In genomic region chr5:43300112-43300511, GRCh38 we compare ENCODE assay signal across 10 cellular contexts. TPM values are rescaled to one million over a fixed set of nuclear protein-coding genes. Genes with fewer than 3 reads are reported as not detected.
DNase-seq lines count a peak whose midpoint lies in the region; ATAC-seq, FAIRE-seq and TF ChIP-seq lines count a peak whose summit lies in the region.
"Had no signal": no experiment of that assay in that cellular context is flagged by ENCODE, and none has a peak within 500 bp of the region (broad histone marks: within the 10 kb centered on the region; RNA-seq: fewer than 3 reads in every experiment).

No MANE protein-coding gene starts in this region.

- TF ChIP-seq POLR2A in HepG2 (IDR thresholded peaks at IDR 0.05; ENCODE audit: insufficient read depth in 1 of 2, low read depth in 2 of 2, low read length in 2 of 2) (no peak), right lobe of liver (IDR thresholded peaks at IDR 0.05) (no peak)

- H2AFZ ChIP-seq in HepG2 (ENCODE audit: low read length) (no peak overlapping the region), Loucy (ENCODE audit: low read length) (no peak overlapping the region), trophoblast cell (ENCODE audit: insufficient read depth, low read length, poor library complexity) (no peak overlapping the region)

- no peaks in the 10 kb centered on the region; the same call in 1 of the 2 replicates for H3F3A ChIP-seq in Loucy (ENCODE audit: low read depth)

- H4K91ac ChIP-seq in trophoblast cell (ENCODE audit: low read depth, low read length): no peak overlapping the region

- H2AK5ac ChIP-seq in trophoblast cell (ENCODE audit: low read length): no peak overlapping the region

- H3K4me3 ChIP-seq in HepG2 (replicated peaks in 1 of 3; ENCODE audit: insufficient read depth in 1 of 3, low read depth in 2 of 3, low read length in 3 of 3): no peak overlapping the region
- no peak overlapping the region for H3K4me3 ChIP-seq in right lobe of liver
- H3K4me3 ChIP-seq in Loucy (ENCODE audit: low read length, poor library complexity, severe bottlenecking): peak overlapping the region; percentile 88
- H3K4me3 ChIP-seq in trophoblast cell (ENCODE audit: low read depth, low read length): no peak overlapping the region
- no peak overlapping the region for H3K4me3 ChIP-seq in HAP-1

- TF ChIP-seq CTCF in HepG2 (CRISPR knock-in tag; IDR thresholded peaks at IDR 0.05): no peak
- no peak for TF ChIP-seq CTCF in right lobe of liver (IDR thresholded peaks at IDR 0.05)
- TF ChIP-seq CTCF in Loucy (conservative IDR thresholded peaks at IDR 0.05; ENCODE audit: low read length): no peak

- TF ChIP-seq RAD21 in HepG2 (CRISPR knock-in tag; IDR thresholded peaks at IDR 0.05): no peak

- 100% methylated on average over 1 of the region's 1 CpG for WGBS in HepG2 (ENCODE audit: low lambda C conversion rate)
- WGBS in right lobe of liver (ENCODE audit: insufficient coverage, low coverage, low lambda C conversion rate, missing lambda C conversion rate): 54% methylated on average over 1 of the region's 1 CpG
- WGBS in trophoblast cell (ENCODE audit: extremely low coverage, insufficient coverage, insufficient read length): no CpG with 5 or more reads among the region's 1 CpG

- BruUV-seq in HepG2 (replicated peaks; lab: Mats Ljungman, UMichigan): no TSS peak

- H3K27me3 ChIP-seq in HepG2 (ENCODE audit: control insufficient read depth in 1 of 2, insufficient read depth in 2 of 2, low read length in 2 of 2) (no peaks in the 10 kb centered on the region), right lobe of liver (no peaks in the 10 kb centered on the region), Loucy (ENCODE audit: insufficient read depth, low read length, poor library complexity, severe bottlenecking) (no peaks in the 10 kb centered on the region), trophoblast cell (ENCODE audit: insufficient read depth, low read length) (no peaks in the 10 kb centered on the region), HAP-1 (ENCODE audit: low read depth) (no peaks in the 10 kb centered on the region)

- H2BK120ac ChIP-seq in trophoblast cell (ENCODE audit: insufficient read depth, low read length, poor library complexity): no peak overlapping the region

- CTCF ChIA-PET in HepG2 (lab: Yijun Ruan, JAX; ENCODE audit: low intra/inter-chr PET ratio, low total read pairs): no interaction called here

- no peaks in the 10 kb centered on the region for H3K9me2 ChIP-seq in Loucy (replicated peaks; ENCODE audit: low read depth, low read length)

- DNase-seq in HepG2 (ENCODE audit: low spot score) (no peak), right lobe of liver (no peak), trophoblast cell (no peak), HAP-1 (ENCODE audit: low spot score in 2 of 2) (no peak)
- DNase-seq: Caco-2; CD8-positive, alpha-beta memory T cell; GF-D8 had no signal

- H3K27ac ChIP-seq in HepG2 (ENCODE audit: extremely low read length, insufficient read depth, low read length) (no peak overlapping the region), right lobe of liver (no peak overlapping the region), trophoblast cell (ENCODE audit: low read depth, low read length) (no peak overlapping the region)

- H3K14ac ChIP-seq in trophoblast cell (ENCODE audit: low read length): no peak overlapping the region

- H3K23ac ChIP-seq in trophoblast cell (ENCODE audit: low read length): no peak overlapping the region

- H4K12ac ChIP-seq in trophoblast cell (ENCODE audit: low read depth, low read length): no peak overlapping the region

- no peaks in the 10 kb centered on the region for H3K9me3 ChIP-seq in HepG2 (ENCODE audit: low read length)
- H3K9me3 ChIP-seq in right lobe of liver: no peaks in the 10 kb centered on the region
- no peaks in the 10 kb centered on the region for H3K9me3 ChIP-seq in Loucy (ENCODE audit: insufficient read depth, low read depth, low read length)
- H3K9me3 ChIP-seq in trophoblast cell (ENCODE audit: insufficient read depth, low read depth, low read length): no peaks in the 10 kb centered on the region
- H3K9me3 ChIP-seq in HAP-1: no peaks in the 10 kb centered on the region
- H3K9me3 ChIP-seq: Caco-2 had no signal

- H3K79me1 ChIP-seq in trophoblast cell (ENCODE audit: low read length): no peaks in the 10 kb centered on the region

- H3K4me2 ChIP-seq in HepG2 (ENCODE audit: low read depth, low read length) (no peak overlapping the region), Loucy (ENCODE audit: low read depth, low read length, poor library complexity, severe bottlenecking) (peak overlapping the region; percentile 98), trophoblast cell (ENCODE audit: low read length) (no peak overlapping the region)

- H3K79me2 ChIP-seq in HepG2 (ENCODE audit: insufficient read depth, low read length): peaks cover 89% of the 10 kb centered on the region
- H3K79me2 ChIP-seq in Loucy (ENCODE audit: insufficient read depth, low read length): peaks cover 100% of the 10 kb centered on the region
- peaks cover 4% of the 10 kb centered on the region for H3K79me2 ChIP-seq in trophoblast cell (ENCODE audit: control insufficient read depth, insufficient read depth, low read length, poor library complexity)

- H3K4me1 ChIP-seq in HepG2 (ENCODE audit: insufficient read depth, low read length) (peaks cover 54% of the 10 kb centered on the region), right lobe of liver (peaks cover 0 to 30% (median 0%) of the 10 kb centered on the region in 4 donors), Loucy (ENCODE audit: insufficient read depth, low read length, poor library complexity, severe bottlenecking) (peaks cover 60% of the 10 kb centered on the region), trophoblast cell (ENCODE audit: control insufficient read depth in 1 of 2, insufficient read depth in 2 of 2, low read length in 2 of 2) (no peaks in the 10 kb centered on the region), HAP-1 (no peaks in the 10 kb centered on the region)

- H3K9ac ChIP-seq in HepG2 (ENCODE audit: insufficient read depth, low read depth, low read length): no peak overlapping the region
- no peak overlapping the region for H3K9ac ChIP-seq in Loucy (ENCODE audit: low read depth, low read length, poor library complexity, severe bottlenecking)
- H3K9ac ChIP-seq in trophoblast cell (ENCODE audit: low read length): no peak overlapping the region

- no peak overlapping the region for H3K18ac ChIP-seq in trophoblast cell (ENCODE audit: low read length)

- intact Hi-C loops in HepG2 (cut with micrococcal nuclease; ENCODE audit: unreplicated experiment): loop anchor here (10.0 kb wide), 1 partner anchor 195 kb away; no protein-coding TSS in a partner anchor
- intact Hi-C loops in right lobe of liver (cut with DNase I): no loop called here

- no peak overlapping the region for H2BK12ac ChIP-seq in trophoblast cell (ENCODE audit: low read length)

- H4K20me1 ChIP-seq in HepG2 (ENCODE audit: insufficient read depth, low read length) (peaks cover 99% of the 10 kb centered on the region), Loucy (ENCODE audit: insufficient read depth, low read length, poor library complexity, severe bottlenecking) (peaks cover 97% of the 10 kb centered on the region)

- in situ Hi-C loops in HepG2 (cut with HindIII; ENCODE audit: extremely low pct_ligation_motif_present, low pct_unique_long_range_greater_than_20kb): no loop called here
- in situ Hi-C loops in HAP-1 (cut with MboI; ENCODE audit: low sequenced_read_pairs): no loop called here

- no peak overlapping the region for H2BK5ac ChIP-seq in trophoblast cell (ENCODE audit: low read depth, low read length, poor library complexity)

- TF ChIP-seq EP300 in HepG2 (IDR thresholded peaks at IDR 0.05; ENCODE audit: low read depth in 2 of 2, low read length in 2 of 2) (no peak), HepG2 (CRISPR knock-in tag; IDR thresholded peaks at IDR 0.05; ENCODE audit: borderline replicate concordance) (no peak)

- peak overlapping the region; percentile 79 for H3K4ac ChIP-seq in trophoblast cell (ENCODE audit: low read depth, low read length)

- POLR2A ChIA-PET in HepG2 (lab: Yijun Ruan, JAX): interaction anchor here (0.6 to 2.5 kb wide), 3 partner anchors 13 to 75 kb away, joined by 3 to 12 read pairs (median 3); partner anchors contain the start of gene HMGCS1

- FAIRE-seq in HepG2 (lab: Jason Lieb, UNC): no peak
- FAIRE-seq: GM19239 had no signal

- H4K8ac ChIP-seq in trophoblast cell (ENCODE audit: low read depth, low read length): no peak overlapping the region

- no peak for ATAC-seq in HepG2
- no peak for ATAC-seq in right lobe of liver
- no peak for ATAC-seq in esophagus mucosa

- peaks cover 9 to 84% of the 10 kb centered on the region in 2 experiments for H3K36me3 ChIP-seq in HepG2 (replicated peaks in 1 of 2; ENCODE audit: control insufficient read depth in 1 of 2, insufficient read depth in 2 of 2, low read length in 2 of 2)
- H3K36me3 ChIP-seq in right lobe of liver: peaks cover 1 to 46% (median 21%) of the 10 kb centered on the region in 4 donors
- H3K36me3 ChIP-seq in Loucy (ENCODE audit: insufficient read depth, low read length): peaks cover 86% of the 10 kb centered on the region
- peaks cover 15 to 23% of the 10 kb centered on the region in 2 experiments for H3K36me3 ChIP-seq in trophoblast cell (ENCODE audit: control insufficient read depth in 1 of 2, insufficient read depth in 2 of 2, low read length in 2 of 2)
- peaks cover 52% of the 10 kb centered on the region for H3K36me3 ChIP-seq in HAP-1 (replicated peaks)

RNA-seq across cellular contexts. Expression of gene HMGCS1, which starts 13.1 kb away (rescaled TPM):
- total RNA-seq in HepG2 (2016; rRNA removed; fragmentation: Illumina TruSeq; extraction: Trizol) (318 and 569 TPM in 2 replicates), right lobe of liver (100 to 1,000 TPM in 2 of 6 experiments, 10 to 100 TPM in 4; 27.9 to 341 (median 62.0) TPM), esophagus mucosa (307 TPM)
- 102 and 103 TPM in 2 replicates for total RNA-seq in HepG2 (2016; cell fraction: cytosol; rRNA removed; fragmentation: Illumina TruSeq; extraction: Trizol; ENCODE audit: low read depth)
- total RNA-seq in HepG2 (2016; cell fraction: insoluble cytoplasmic fraction; rRNA removed; fragmentation: Illumina TruSeq; extraction: Trizol): 324 and 538 TPM in 2 replicates
- total RNA-seq in HepG2 (2016; cell fraction: membrane; rRNA removed; fragmentation: Illumina TruSeq; extraction: Trizol): 88.2 and 99.0 TPM in 2 replicates
- 264 and 285 TPM in 2 replicates for total RNA-seq in HepG2 (2016; cell fraction: nucleus; rRNA removed; fragmentation: Illumina TruSeq; extraction: Trizol)
- 56.8 and 102 TPM in 2 replicates for polyA plus RNA-seq in HepG2 (2011; rRNA removed)
- 18.1 and 55.8 TPM in 2 replicates for polyA plus RNA-seq in HepG2 (2011; cell fraction: cytosol; rRNA removed)
- 66.5 and 148 TPM in 2 replicates for polyA plus RNA-seq in HepG2 (2011; cell fraction: nucleus; rRNA removed)
- 234 and 245 TPM in 2 replicates for polyA plus RNA-seq in HepG2 (2012)
- polyA plus RNA-seq in HepG2 (2016; cell fraction: cytosol; fragmentation: Illumina TruSeq; extraction: Trizol; ENCODE audit: low read depth): 9.1 and 11.3 TPM in 2 replicates
- polyA plus RNA-seq in HepG2 (2016; cell fraction: insoluble cytoplasmic fraction; fragmentation: Illumina TruSeq; extraction: Trizol; ENCODE audit: low read depth): 406 and 419 TPM in 2 replicates
- polyA plus RNA-seq in HepG2 (2016; cell fraction: membrane; fragmentation: Illumina TruSeq; extraction: Trizol; ENCODE audit: low read depth): 30.9 and 36.1 TPM in 2 replicates
- polyA plus RNA-seq in HepG2 (2016; cell fraction: nucleus; fragmentation: Illumina TruSeq; extraction: Trizol; ENCODE audit: insufficient read depth, low read depth): 378 and 389 TPM in 2 replicates
- 22.2 and 53.8 TPM in 2 replicates for polyA minus RNA-seq in HepG2 (2011; rRNA and poly(A)+ RNA removed; ENCODE audit: low replicate concordance)
- 57.9 and 117 TPM in 2 replicates for polyA minus RNA-seq in HepG2 (2011; cell fraction: cytosol; rRNA and poly(A)+ RNA removed)
- 197 and 349 TPM in 2 replicates for polyA minus RNA-seq in HepG2 (2011; cell fraction: nucleus; rRNA and poly(A)+ RNA removed)
- 199 and 205 TPM in 2 replicates for polyA plus RNA-seq in trophoblast cell (2013)
